In genomic region chr1:224497714-224498573, GRCh38 we compare ENCODE assay signal across 8 cellular contexts.
DNase-seq lines count a peak whose midpoint lies in the region; ATAC-seq and TF ChIP-seq lines count a peak whose summit lies in the region.

No MANE protein-coding gene starts in this region.

- H3K27ac ChIP-seq in PC-9 (peak overlapping the region; percentile 99), gastrocnemius medialis (peak overlapping the region in 3 of 4 donors; percentile 24 to 58 (median 36))

- no peaks in the 10 kb centered on the region for H3K27me3 ChIP-seq in PC-9 (ENCODE audit: insufficient read depth, low read depth)
- H3K27me3 ChIP-seq in gastrocnemius medialis: no peaks in the 10 kb centered on the region

- H3K4me1 Mint-ChIP-seq in activated naive CD4-positive, alpha-beta T cell treated with anti-CD3 and anti-CD28 coated beads for 36 hours (ENCODE audit: low read depth): peaks cover 40% of the 10 kb centered on the region

- peaks cover 5% of the 10 kb centered on the region for H3K9me3 Mint-ChIP-seq in activated naive CD4-positive, alpha-beta T cell treated with anti-CD3 and anti-CD28 coated beads for 36 hours

- H3K9me3 ChIP-seq in PC-9 (ENCODE audit: insufficient read depth, low read depth) (no peaks in the 10 kb centered on the region), gastrocnemius medialis (no peaks in the 10 kb centered on the region)

- no peaks in the 10 kb centered on the region for H4K20me1 ChIP-seq in PC-9 (ENCODE audit: insufficient read depth)

- peak overlapping the region; percentile 76 for H3K4me2 ChIP-seq in PC-9

- CTCF ChIA-PET in PC-9 (lab: Charles Lee): interaction anchor here (0.6 to 1.2 kb wide), 2 partner anchors 41 to 363 kb away, joined by 3 to 9 read pairs; no protein-coding TSS in a partner anchor
- CTCF ChIA-PET in activated naive CD4-positive, alpha-beta T cell treated with anti-CD3 and anti-CD28 coated beads for 36 hours (lab: Charles Lee): interaction anchor here (0.6 to 6.1 kb wide), 7 partner anchors 9 to 147 kb away, joined by 3 to 38 read pairs (median 6); no protein-coding TSS in a partner anchor

- ATAC-seq in HG03060 (IDR thresholded peaks at IDR 0.05; ENCODE audit: low read depth, unreplicated experiment): peak; percentile 90
- ATAC-seq in left cardiac atrium: peak; percentile 36 to 77
- ATAC-seq in gastrocnemius medialis: no peak

- H3K4me3 ChIP-seq in PC-9 (peak overlapping the region; percentile 39; the same call in 1 of the 2 replicates), gastrocnemius medialis (no peak overlapping the region)

- intact Hi-C loops in PC-9 (cut with micrococcal nuclease; ENCODE audit: unreplicated experiment): loop anchor here (1.0 kb wide), 1 partner anchor 63 kb away; no protein-coding TSS in a partner anchor
- intact Hi-C loops in activated naive CD4-positive, alpha-beta T cell treated with anti-CD3 and anti-CD28 coated beads for 36 hours (cut with micrococcal nuclease): loop anchor here (1.0 to 10.0 kb wide), 13 partner anchors 9 to 1507 kb away; partner anchors contain the start of genes TP53BP2 and WDR26
- intact Hi-C loops in left cardiac atrium (cut with DNase I): no loop called here
- intact Hi-C loops in gastrocnemius medialis (cut with DNase I; ENCODE audit: low total_unique reads): no loop called here

- TF ChIP-seq CTCF in PC-9 (conservative IDR thresholded peaks at IDR 0.05) (no peak), gastrocnemius medialis (IDR thresholded peaks at IDR 0.05 in 4 of 5, conservative IDR thresholded peaks at IDR 0.05 in 1 of 5) (no peak)

- peaks cover 7% of the 10 kb centered on the region for H3K27me3 Mint-ChIP-seq in activated naive CD4-positive, alpha-beta T cell treated with anti-CD3 and anti-CD28 coated beads for 36 hours (ENCODE audit: low read depth)

- BruUV-seq in PC-9 (replicated peaks; lab: Mats Ljungman, UMichigan): TSS peak; percentile 96

- peak overlapping the region; percentile 75 for H2AFZ ChIP-seq in PC-9

- H3K27ac Mint-ChIP-seq in activated naive CD4-positive, alpha-beta T cell treated with anti-CD3 and anti-CD28 coated beads for 36 hours: peak overlapping the region; percentile 92

- H3K36me3 ChIP-seq in PC-9 (ENCODE audit: low read depth): no peaks in the 10 kb centered on the region
- no peaks in the 10 kb centered on the region for H3K36me3 ChIP-seq in gastrocnemius medialis

- peak; percentile 63 for DNase-seq in stimulated activated naive CD4-positive, alpha-beta T cell treated with Interleukin-2 at 50 U/mL for 16 hours (lab: John Stamatoyannopoulos, UW)
- DNase-seq in stimulated activated naive CD4-positive, alpha-beta T cell (lab: John Stamatoyannopoulos, UW): no peak
- DNase-seq in PC-9 (peak; percentile 73 to 89), left cardiac atrium (peak; percentile 50), gastrocnemius medialis (no peak), NCI-H774 (lab: John Stamatoyannopoulos, UW) (no peak)
- peak; percentile 91 for DNase-seq in activated naive CD4-positive, alpha-beta T cell treated with anti-CD3 and anti-CD28 coated beads for 36 hours

- peaks cover 2% of the 10 kb centered on the region for H3K36me3 Mint-ChIP-seq in activated naive CD4-positive, alpha-beta T cell treated with anti-CD3 and anti-CD28 coated beads for 36 hours (ENCODE audit: low read depth)

- POLR2A ChIA-PET in PC-9 (lab: Charles Lee; ENCODE audit: unreplicated experiment): interaction anchor here (0.6 to 1.2 kb wide), 6 partner anchors 10 to 168 kb away, joined by 3 to 5 read pairs (median 3); partner anchors contain the start of gene NVL

- in situ Hi-C loops in gastrocnemius medialis (cut with MboI; ENCODE audit: low sequenced_read_pairs in 4 of 4): no loop called here

- peaks cover 38% of the 10 kb centered on the region for H3F3A ChIP-seq in PC-9 (ENCODE audit: insufficient read depth, low read depth)

- no peaks in the 10 kb centered on the region for H3K9me2 ChIP-seq in PC-9 (ENCODE audit: insufficient read depth)

- peak overlapping the region; percentile 54 for H3K4me3 Mint-ChIP-seq in activated naive CD4-positive, alpha-beta T cell treated with anti-CD3 and anti-CD28 coated beads for 36 hours

- H3K4me1 ChIP-seq in PC-9 (replicated peaks; ENCODE audit: insufficient read depth) (peaks cover 57% of the 10 kb centered on the region), gastrocnemius medialis (peaks cover 10 to 19% of the 10 kb centered on the region in 2 donors)

- H3K79me2 ChIP-seq in PC-9 (ENCODE audit: low read depth): no peaks in the 10 kb centered on the region

- TF ChIP-seq POLR2A in gastrocnemius medialis (IDR thresholded peaks at IDR 0.05): no peak

Comparison
In these comparisons a context has a peak if more than half of its experiments do, and no peak if none do; other contexts are left out.
1. DNase-seq: peak in stimulated activated naive CD4-positive, alpha-beta T cell treated with Interleukin-2 at 50 U/mL for 16 hours (single experiment), PC-9 (2 of 2), activated naive CD4-positive, alpha-beta T cell treated with anti-CD3 and anti-CD28 coated beads for 36 hours (single experiment) and left cardiac atrium (single experiment); none in stimulated activated naive CD4-positive, alpha-beta T cell (0 of 6), gastrocnemius medialis (0 of 2) and NCI-H774 (single experiment).
2. ATAC-seq: peak in HG03060 (single experiment) and left cardiac atrium (2 of 2); none in gastrocnemius medialis (0 of 2).
3. intact Hi-C loops: an anchor here in PC-9 (1.0 kb wide) and activated naive CD4-positive, alpha-beta T cell treated with anti-CD3 and anti-CD28 coated beads for 36 hours (1.0 to 10.0 kb wide); none called in left cardiac atrium and gastrocnemius medialis.